In the genomic region with DNA sequence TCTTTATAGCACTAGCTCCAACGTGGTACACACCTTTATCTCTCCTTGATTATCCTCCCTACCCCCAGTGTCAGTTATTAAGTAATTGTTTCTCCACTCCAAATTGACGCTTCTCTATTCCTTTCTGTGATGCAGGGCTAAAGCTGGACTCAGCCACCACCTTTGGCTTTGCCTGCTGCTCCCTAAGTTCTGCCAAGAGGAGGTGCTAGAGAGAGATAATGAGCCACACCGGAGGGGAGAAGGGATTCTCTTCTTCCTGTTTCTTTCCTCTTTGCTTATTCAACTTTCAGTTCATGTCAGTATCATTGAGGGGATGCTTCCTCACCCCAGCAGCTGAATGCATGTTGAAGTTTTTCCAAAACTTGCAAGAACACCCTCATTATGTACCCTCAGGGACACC, we compare ENCODE assay signal across 21 cellular contexts.
DNase-seq lines count a peak whose midpoint lies in the region; ATAC-seq and TF ChIP-seq lines count a peak whose summit lies in the region.
"Had no signal": no experiment of that assay in that cellular context is flagged by ENCODE, and none has a peak within 500 bp of the region (broad histone marks: within the 10 kb centered on the region; RNA-seq: fewer than 3 reads in every experiment).

No MANE protein-coding gene starts in this region.

- peak; percentile 45 for TF ChIP-seq CTCF in epithelial cell of proximal tubule (conservative IDR thresholded peaks at IDR 0.05; ENCODE audit: low read depth, low read length)

- no peak for ATAC-seq in GM18517 (IDR thresholded peaks at IDR 0.05; ENCODE audit: unreplicated experiment)
- ATAC-seq: gastrocnemius medialis, left ventricle myocardium superior, T-helper 17 cell had no signal

- H3K4me3 ChIP-seq in epithelial cell of proximal tubule (ENCODE audit: low read depth, low read length), result no peak overlapping the region
- H3K4me3 ChIP-seq: gastrocnemius medialis, SJCRH30, testis had no signal

- in situ Hi-C loops in ACHN (cut with HindIII; ENCODE audit: low pct_ligation_motif_present, low pct_unique_long_range_greater_than_20kb, low sequenced_read_pairs), result no loop called here

- DNase-seq in ACHN (peak; percentile 8), H4 (ENCODE audit: low spot score) (peak; percentile 7), NOMO-1 treated with DMSO at 0.1 percent for 48 hours (lab: John Stamatoyannopoulos, UW; ENCODE audit: unreplicated experiment) (peak; percentile 45), epithelial cell of proximal tubule (ENCODE audit: low read depth) (no peak), NCI-H128 (lab: John Stamatoyannopoulos, UW; ENCODE audit: unreplicated experiment) (no peak), 8988T (no peak), C1 segment of cervical spinal cord (lab: John Stamatoyannopoulos, UW) (no peak)
- DNase-seq: activated B cell treated with CpG ODN at 0.5 μM for 24 hours; activated CD4-positive, alpha-beta memory T cell treated with anti-CD3 and anti-CD28 coated beads for 36 hours; activated gamma-delta T cell treated with Interleukin-2 at 50 U/mL for 16 hours; activated T-cell treated with anti-CD3 and anti-CD28 coated beads for 4 hours; caudate nucleus; CD4-positive, alpha-beta memory T cell; gastrocnemius medialis; left ventricle myocardium superior; NCI-H1930; NCI-H446; T-helper 17 cell; testis had no signal

Comparison
In these comparisons a context has a peak if more than half of its experiments do, and no peak if none do; other contexts are left out.
1. DNase-seq: peak in ACHN (single experiment), H4 (single experiment) and NOMO-1 treated with DMSO at 0.1 percent for 48 hours (single experiment); none in epithelial cell of proximal tubule (single experiment), NCI-H128 (single experiment), 8988T (single experiment) and C1 segment of cervical spinal cord (0 of 14).